Comparison of ENCODE assay signal across 8 cellular contexts in the genomic region with DNA sequence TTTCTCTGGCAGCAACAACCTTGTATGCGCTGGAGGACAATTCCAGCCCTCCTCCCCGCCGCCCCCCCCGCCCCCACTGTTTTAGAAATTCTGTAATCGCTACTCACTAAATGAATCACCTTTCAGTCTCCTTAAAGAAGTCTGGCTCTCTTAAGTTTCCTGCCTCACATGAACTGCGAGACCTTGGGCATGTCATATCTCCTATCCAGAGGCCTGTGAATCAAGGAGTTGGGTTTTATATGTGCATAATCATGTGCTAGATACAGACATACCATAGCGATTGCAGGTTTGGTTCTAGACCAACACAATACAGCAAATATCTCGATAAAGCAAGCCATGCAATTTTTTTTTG. TPM values are rescaled to one million over a fixed set of nuclear protein-coding genes. Genes with fewer than 3 reads are reported as not detected.
DNase-seq lines count a peak whose midpoint lies in the region; ATAC-seq, FAIRE-seq and TF ChIP-seq lines count a peak whose summit lies in the region.

No MANE protein-coding gene starts in this region.

- no peaks in the 10 kb centered on the region for H3K9me3 ChIP-seq in AG04450 (ENCODE audit: control insufficient read depth, insufficient read depth, low read length)
- H3K9me3 ChIP-seq in ectodermal cell (ENCODE audit: control insufficient read depth, low read length), result no peaks in the 10 kb centered on the region
- H3K9me3 ChIP-seq in pancreas, result no peaks in the 10 kb centered on the region

- no peak for FAIRE-seq in pancreas (lab: Jason Lieb, UNC)

- H3K27me3 ChIP-seq in AG04450 (ENCODE audit: control insufficient read depth, insufficient read depth, low read length) (no peaks in the 10 kb centered on the region), ectodermal cell (ENCODE audit: control insufficient read depth, insufficient read depth, low read length, poor library complexity, severe bottlenecking) (no peaks in the 10 kb centered on the region), pancreas (no peaks in the 10 kb centered on the region)

- H3K4me3 ChIP-seq in AG04450 (ENCODE audit: low read depth, low read length), result peak overlapping the region; percentile 79
- peak overlapping the region; percentile 76 for H3K4me3 ChIP-seq in Jurkat, Clone E6-1 (ENCODE audit: low read length)
- peak overlapping the region; percentile 92 for H3K4me3 ChIP-seq in ectodermal cell (ENCODE audit: insufficient read depth, low read depth, low read length)
- peak overlapping the region in 3 of 4 donors; percentile 75 to 84 (median 78) for H3K4me3 ChIP-seq in pancreas

- CTCF ChIA-PET in AG04450 (lab: Charles Lee), result interaction anchor here (0.6 kb wide), 1 partner anchor 1033 kb away, joined by 6 read pairs; no protein-coding TSS in a partner anchor

- no peak for DNase-seq in AG04450 (ENCODE audit: low read depth, low spot score)
- DNase-seq in Jurkat, Clone E6-1 (ENCODE audit: low read depth, low spot score), result no peak
- DNase-seq in pancreas, result no peak
- no peak for DNase-seq in activated CD8-positive, alpha-beta memory T cell treated with anti-CD3 and anti-CD28 coated beads, Interleukin-2, amount 50 U/mL, for 4 hours
- no peak for DNase-seq in NOMO-1 treated with DMSO at 0.1 percent for 48 hours (lab: John Stamatoyannopoulos, UW; ENCODE audit: unreplicated experiment)
- DNase-seq in NCI-H2107 treated with DMSO at 0.1 percent for 48 hours (lab: John Stamatoyannopoulos, UW; ENCODE audit: unreplicated experiment), result no peak

- H3K36me3 ChIP-seq in ectodermal cell (ENCODE audit: control insufficient read depth, insufficient read depth, low read length) (peaks cover 17% of the 10 kb centered on the region), pancreas (peaks cover 0 to 16% (median 0%) of the 10 kb centered on the region in 3 donors)

- H3K27ac ChIP-seq in AG04450 (ENCODE audit: low read depth, low read length), result no peak overlapping the region
- no peak overlapping the region for H3K27ac ChIP-seq in ectodermal cell (ENCODE audit: insufficient read depth, low read depth, low read length, poor library complexity, severe bottlenecking)
- peak overlapping the region in 2 of 4 donors; percentile 62 to 81 for H3K27ac ChIP-seq in pancreas

- POLR2A ChIA-PET in AG04450 (lab: Yijun Ruan, JAX), result no interaction called here

- intact Hi-C loops in pancreas (cut with DNase I), result no loop called here

- no peak for TF ChIP-seq CTCF in AG04450 (IDR thresholded peaks at IDR 0.05; ENCODE audit: low read depth, low read length)
- no peak for TF ChIP-seq CTCF in pancreas (IDR thresholded peaks at IDR 0.05)

- ATAC-seq in GM21367 (IDR thresholded peaks at IDR 0.05; ENCODE audit: unreplicated experiment) (peak; percentile 7), pancreas (peak; percentile 25 to 34 (median 28))

- H3K4me1 ChIP-seq in ectodermal cell (ENCODE audit: control insufficient read depth, insufficient read depth, low read length) (peaks cover 6% of the 10 kb centered on the region), pancreas (peaks cover 0 to 14% (median 5%) of the 10 kb centered on the region in 3 donors)

- 68 to 80% methylated on average over 4 to 5 of the region's 8 CpGs for WGBS in ectodermal cell, 2 experiments
- WGBS in pancreas, 2 donors, result 26 to 27% methylated on average over 8 of the region's 8 CpGs

RNA-seq across cellular contexts. Expression of a gene that starts 0.3 kb away (rescaled TPM):
- 31.3 and 34.7 TPM in 2 replicates for polyA plus RNA-seq in AG04450 (2011; rRNA removed)
- polyA minus RNA-seq in AG04450 (2011; rRNA and poly(A)+ RNA removed), result 6.5 and 7.0 TPM in 2 replicates
- polyA plus RNA-seq in Jurkat, Clone E6-1 (2012; ENCODE audit: insufficient read depth, insufficient read length), result 187 TPM
- polyA plus RNA-seq in ectodermal cell (2013, experiment 1 of 4), result 53.4 TPM
- polyA plus RNA-seq in ectodermal cell (2013, experiment 2 of 4), result 50.7 TPM
- polyA plus RNA-seq in ectodermal cell (2013, experiment 3 of 4), result 33.1 TPM
- polyA plus RNA-seq in ectodermal cell (2013, experiment 4 of 4), result 41.1 TPM
- total RNA-seq in pancreas, result 10 to 100 TPM in 5 of 6 donors, 1 to 10 TPM in 1; 8.8 to 23.4 (median 17.3) TPM
- polyA plus RNA-seq in pancreas, result 1 to 10 TPM; 4.3 to 8.0 TPM
